Comparison of ENCODE assay signal across 22 cellular contexts in the genomic region with DNA sequence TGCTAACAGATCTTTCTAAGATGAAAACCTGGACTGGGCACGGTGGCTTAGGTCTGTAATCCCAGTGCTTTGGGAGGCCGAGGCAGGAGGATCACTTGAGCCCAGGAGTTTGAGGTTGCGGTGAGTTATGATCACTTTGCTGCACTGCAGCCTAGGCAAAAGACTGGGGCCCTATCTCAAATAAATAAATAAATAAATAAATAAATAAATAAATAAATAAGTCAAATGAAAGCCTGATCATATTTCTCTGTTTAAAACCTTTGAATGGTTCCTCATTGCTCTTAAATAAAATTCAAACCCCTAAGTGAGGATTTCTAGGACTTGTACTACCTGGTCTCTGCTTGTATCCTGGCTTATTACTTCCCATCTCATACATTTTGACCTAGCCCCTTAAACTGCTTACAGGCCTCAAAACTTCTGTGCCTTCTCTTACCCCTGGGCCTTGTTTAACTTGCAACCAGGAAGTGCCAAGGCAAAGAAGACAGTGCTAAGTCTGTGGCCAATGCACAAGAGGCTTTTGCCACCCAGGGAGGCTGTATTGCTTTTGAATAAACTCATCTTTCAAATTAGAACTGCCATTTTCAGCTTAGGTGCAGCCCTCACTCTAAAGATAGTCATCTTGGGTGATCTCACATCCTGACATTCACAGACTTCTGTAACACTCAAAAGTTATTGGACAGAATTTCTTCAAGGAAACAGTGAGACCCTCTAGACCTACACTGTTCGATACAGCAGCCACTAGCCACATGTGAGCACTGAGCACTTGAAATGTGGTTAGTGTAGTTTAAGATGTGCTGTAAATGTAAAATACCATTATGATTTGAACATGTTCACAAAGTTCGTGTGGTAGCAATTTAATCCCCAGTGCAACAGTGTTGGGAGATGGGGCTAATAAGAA.
"Had no signal": no experiment of that assay in that cellular context is flagged by ENCODE, and none has a peak within 500 bp of the region (broad histone marks: within the 10 kb centered on the region; RNA-seq: fewer than 3 reads in every experiment).

No MANE protein-coding gene starts in this region.

- H3K9me3 Mint-ChIP-seq: activated CD4-positive, alpha-beta T cell treated with anti-CD3 and anti-CD28 coated beads, Interleukin-2, amount 10 ng/mL, durations not matched to agents 7 days and 5 days; activated T-cell treated with anti-CD3 and anti-CD28 coated beads, Interleukin-2, amount 50 U/mL, for 4 hours; brain; naive thymus-derived CD8-positive, alpha-beta T cell; stimulated activated naive B cell treated with anti-CD40 and anti-IgM and Interleukin-4, amounts not matched to agents 10 μg/mL and 1 μg/mL and 100 μg/mL, for 72 hours; T-cell; T-helper 2 cell treated with Interferon-gamma antibody and Interleukin-4, amounts not matched to agents 5 μg/mL and 100 μg/mL, for 36 hours had no signal

- H3K27ac Mint-ChIP-seq: activated CD4-positive, alpha-beta T cell treated with anti-CD3 and anti-CD28 coated beads, Interleukin-2, amount 10 ng/mL, durations not matched to agents 7 days and 5 days; brain; stimulated activated naive B cell treated with anti-CD40 and anti-IgM and Interleukin-4, amounts not matched to agents 10 μg/mL and 1 μg/mL and 100 μg/mL, for 72 hours; T-cell; T-helper 2 cell treated with Interferon-gamma antibody and Interleukin-4, amounts not matched to agents 5 μg/mL and 100 μg/mL, for 36 hours had no signal

- H3K36me3 ChIP-seq: left ventricle myocardium inferior, ovary, prostate gland, upper lobe of left lung, WERI-Rb-1 had no signal

- ATAC-seq: activated T-cell treated with anti-CD3 and anti-CD28 coated beads, Interleukin-2, amount 50 U/mL, for 4 hours; naive thymus-derived CD8-positive, alpha-beta T cell; stimulated activated naive B cell treated with anti-CD40 and anti-IgM and Interleukin-4, amounts not matched to agents 10 μg/mL and 1 μg/mL and 100 μg/mL, for 72 hours; T-cell had no signal

- H3K9me3 ChIP-seq: left ventricle myocardium inferior, ovary, prostate gland, upper lobe of left lung had no signal

- H3K4me3 Mint-ChIP-seq: activated CD4-positive, alpha-beta T cell treated with anti-CD3 and anti-CD28 coated beads, Interleukin-2, amount 10 ng/mL, durations not matched to agents 7 days and 5 days; activated T-cell treated with anti-CD3 and anti-CD28 coated beads, Interleukin-2, amount 50 U/mL, for 4 hours; brain; naive thymus-derived CD8-positive, alpha-beta T cell; stimulated activated naive B cell treated with anti-CD40 and anti-IgM and Interleukin-4, amounts not matched to agents 10 μg/mL and 1 μg/mL and 100 μg/mL, for 72 hours; T-cell; T-helper 2 cell treated with Interferon-gamma antibody and Interleukin-4, amounts not matched to agents 5 μg/mL and 100 μg/mL, for 36 hours had no signal

- H3K27me3 Mint-ChIP-seq: activated CD4-positive, alpha-beta T cell treated with anti-CD3 and anti-CD28 coated beads, Interleukin-2, amount 10 ng/mL, durations not matched to agents 7 days and 5 days; brain; naive thymus-derived CD8-positive, alpha-beta T cell; stimulated activated naive B cell treated with anti-CD40 and anti-IgM and Interleukin-4, amounts not matched to agents 10 μg/mL and 1 μg/mL and 100 μg/mL, for 72 hours; T-cell had no signal

- DNase-seq: activated CD4-positive, alpha-beta T cell treated with anti-CD3 and anti-CD28 coated beads, Interleukin-2, amount 10 ng/mL, durations not matched to agents 7 days and 5 days; activated CD4-positive, CD25-positive, alpha-beta regulatory T cell treated with anti-CD3 and anti-CD28 coated beads, Interleukin-2, amount 50 U/mL, for 72 hours; activated naive CD4-positive, alpha-beta T cell treated with Interleukin-2 at 50 U/mL for 16 hours; activated T-cell treated with anti-CD3 and anti-CD28 coated beads, Interleukin-2, amount 50 U/mL, for 4 hours; effector CD4-positive, alpha-beta T cell; erythroblast; foreskin melanocyte; glutamatergic neuron; hippocampal formation; kidney glomerular epithelial cell; left ventricle myocardium inferior; naive thymus-derived CD8-positive, alpha-beta T cell; ovary; stimulated activated CD4-positive, alpha-beta T cell treated with anti-CD3 and anti-CD28 coated beads, Interleukin-2, amount 100 ng/mL, for 48 hours; stimulated activated CD8-positive, alpha-beta memory T cell treated with anti-CD3 and anti-CD28 coated beads, Interleukin-4, amount 100 ng/mL, for 48 hours; stimulated activated naive B cell treated with anti-CD40 and anti-IgM and Interleukin-4, amounts not matched to agents 10 μg/mL and 1 μg/mL and 100 μg/mL, for 72 hours; T-cell; upper lobe of left lung; WERI-Rb-1 had no signal

- H3K36me3 Mint-ChIP-seq: brain; stimulated activated naive B cell treated with anti-CD40 and anti-IgM and Interleukin-4, amounts not matched to agents 10 μg/mL and 1 μg/mL and 100 μg/mL, for 72 hours had no signal

- H3K27ac ChIP-seq: left ventricle myocardium inferior, ovary, prostate gland, upper lobe of left lung, WERI-Rb-1 had no signal

- H3K4me1 Mint-ChIP-seq: activated CD4-positive, alpha-beta T cell treated with anti-CD3 and anti-CD28 coated beads, Interleukin-2, amount 10 ng/mL, durations not matched to agents 7 days and 5 days; brain; stimulated activated naive B cell treated with anti-CD40 and anti-IgM and Interleukin-4, amounts not matched to agents 10 μg/mL and 1 μg/mL and 100 μg/mL, for 72 hours; T-cell had no signal
